1 cellular context compared by ENCODE assay signal in the genomic region with DNA sequence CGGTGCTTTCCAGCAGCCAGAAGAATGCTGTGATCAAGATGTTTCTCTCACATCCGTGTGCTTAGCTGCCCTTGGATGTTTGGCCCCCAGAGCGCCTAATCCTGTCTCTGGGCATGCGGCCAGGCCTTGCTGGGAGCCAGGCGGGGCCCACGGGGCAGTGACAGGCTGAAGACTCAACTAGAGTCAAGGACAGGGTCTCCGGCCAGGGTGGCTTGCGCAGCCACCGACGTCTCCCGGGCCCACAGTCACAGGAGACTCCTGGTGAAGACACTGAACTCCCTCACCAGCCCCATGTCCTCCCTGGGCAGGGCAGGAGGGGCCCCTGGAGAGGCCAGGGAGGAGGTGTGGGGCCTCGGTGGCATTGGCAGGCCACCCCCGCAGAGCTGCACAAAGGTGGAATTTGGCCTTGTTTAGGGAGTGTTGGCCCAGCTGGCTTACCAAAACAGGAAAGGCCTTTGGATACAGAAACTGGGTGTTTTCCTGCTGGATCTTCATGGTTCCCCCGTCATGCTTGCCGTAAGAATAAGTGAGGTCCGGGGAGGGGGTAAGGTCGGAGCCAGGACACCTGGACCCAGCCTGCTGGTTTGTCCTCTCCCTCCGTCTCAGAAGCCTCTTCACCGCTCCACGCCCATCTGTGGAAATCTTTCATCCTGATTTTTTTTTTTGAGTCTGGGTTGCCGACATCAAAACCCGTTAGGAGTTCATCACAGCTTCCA.
TF ChIP-seq lines count a peak whose summit lies in the region.

No MANE protein-coding gene starts in this region.

TF ChIP-seq in HepG2, 621 proteins besides CTCF, POLR2A, EP300 and RAD21 (continued from another document and continues in another):
- TF ChIP-seq, protein P1, sequence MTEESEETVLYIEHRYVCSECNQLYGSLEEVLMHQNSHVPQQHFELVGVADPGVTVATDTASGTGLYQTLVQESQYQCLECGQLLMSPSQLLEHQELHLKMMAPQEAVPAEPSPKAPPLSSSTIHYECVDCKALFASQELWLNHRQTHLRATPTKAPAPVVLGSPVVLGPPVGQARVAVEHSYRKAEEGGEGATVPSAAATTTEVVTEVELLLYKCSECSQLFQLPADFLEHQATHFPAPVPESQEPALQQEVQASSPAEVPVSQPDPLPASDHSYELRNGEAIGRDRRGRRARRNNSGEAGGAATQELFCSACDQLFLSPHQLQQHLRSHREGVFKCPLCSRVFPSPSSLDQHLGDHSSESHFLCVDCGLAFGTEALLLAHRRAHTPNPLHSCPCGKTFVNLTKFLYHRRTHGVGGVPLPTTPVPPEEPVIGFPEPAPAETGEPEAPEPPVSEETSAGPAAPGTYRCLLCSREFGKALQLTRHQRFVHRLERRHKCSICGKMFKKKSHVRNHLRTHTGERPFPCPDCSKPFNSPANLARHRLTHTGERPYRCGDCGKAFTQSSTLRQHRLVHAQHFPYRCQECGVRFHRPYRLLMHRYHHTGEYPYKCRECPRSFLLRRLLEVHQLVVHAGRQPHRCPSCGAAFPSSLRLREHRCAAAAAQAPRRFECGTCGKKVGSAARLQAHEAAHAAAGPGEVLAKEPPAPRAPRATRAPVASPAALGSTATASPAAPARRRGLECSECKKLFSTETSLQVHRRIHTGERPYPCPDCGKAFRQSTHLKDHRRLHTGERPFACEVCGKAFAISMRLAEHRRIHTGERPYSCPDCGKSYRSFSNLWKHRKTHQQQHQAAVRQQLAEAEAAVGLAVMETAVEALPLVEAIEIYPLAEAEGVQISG (CRISPR knock-in tag; IDR thresholded peaks at IDR 0.05): peak; percentile 82
- TF ChIP-seq ZNF205 (CRISPR knock-in tag; IDR thresholded peaks at IDR 0.05) (0 out of 2 replicates have a peak, but pooled peaks have one; percentile 56), ZNF530 (CRISPR knock-in tag; IDR thresholded peaks at IDR 0.05; ENCODE audit: low read depth) (no peak), BRCA1 (CRISPR knock-in tag; IDR thresholded peaks at IDR 0.05) (peak; percentile 62; the same call in 1 of the 2 replicates), HNF4A (CRISPR knock-in tag; IDR thresholded peaks at IDR 0.05) (peak; percentile 88), ZNF781 (CRISPR knock-in tag; IDR thresholded peaks at IDR 0.05; ENCODE audit: borderline replicate concordance, not compliant biosample characterization) (peak; percentile 65), HCFC1 (IDR thresholded peaks at IDR 0.05; ENCODE audit: low read depth, low read length) (no peak), ZNF850 (CRISPR knock-in tag; conservative IDR thresholded peaks at IDR 0.05) (no peak), ZNF550 (CRISPR knock-in tag; IDR thresholded peaks at IDR 0.05; ENCODE audit: borderline replicate concordance) (no peak), ZNF383 (CRISPR knock-in tag; IDR thresholded peaks at IDR 0.05; ENCODE audit: borderline replicate concordance) (no peak), MTA1 (CRISPR knock-in tag; IDR thresholded peaks at IDR 0.05; ENCODE audit: borderline replicate concordance) (peak; percentile 95; the same call in 1 of the 2 replicates), SALL1 (CRISPR knock-in tag; IDR thresholded peaks at IDR 0.05) (peak; percentile 94), ZNF101 (CRISPR knock-in tag; IDR thresholded peaks at IDR 0.05; ENCODE audit: borderline replicate concordance, low read depth) (no peak), ZNF629 (CRISPR knock-in tag; conservative IDR thresholded peaks at IDR 0.05) (peak; percentile 50; the same call in 1 of the 2 replicates), ZNF598 (CRISPR knock-in tag; IDR thresholded peaks at IDR 0.05; ENCODE audit: borderline replicate concordance) (no peak), CC2D1A (CRISPR knock-in tag; IDR thresholded peaks at IDR 0.05) (no peak), ZNF180 (CRISPR knock-in tag; IDR thresholded peaks at IDR 0.05; ENCODE audit: borderline replicate concordance, low read depth) (0 out of 2 replicates have a peak, but pooled peaks have one; percentile 73), ZSCAN22 (CRISPR knock-in tag; IDR thresholded peaks at IDR 0.05) (no peak; the same call in 1 of the 2 replicates), TBX2 (CRISPR knock-in tag; IDR thresholded peaks at IDR 0.05; ENCODE audit: borderline replicate concordance) (peak; percentile 88)
- TF ChIP-seq, protein P2, sequence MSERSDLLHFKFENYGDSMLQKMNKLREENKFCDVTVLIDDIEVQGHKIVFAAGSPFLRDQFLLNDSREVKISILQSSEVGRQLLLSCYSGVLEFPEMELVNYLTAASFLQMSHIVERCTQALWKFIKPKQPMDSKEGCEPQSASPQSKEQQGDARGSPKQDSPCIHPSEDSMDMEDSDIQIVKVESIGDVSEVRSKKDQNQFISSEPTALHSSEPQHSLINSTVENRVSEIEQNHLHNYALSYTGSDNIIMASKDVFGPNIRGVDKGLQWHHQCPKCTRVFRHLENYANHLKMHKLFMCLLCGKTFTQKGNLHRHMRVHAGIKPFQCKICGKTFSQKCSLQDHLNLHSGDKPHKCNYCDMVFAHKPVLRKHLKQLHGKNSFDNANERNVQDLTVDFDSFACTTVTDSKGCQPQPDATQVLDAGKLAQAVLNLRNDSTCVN (CRISPR knock-in tag; IDR thresholded peaks at IDR 0.05; ENCODE audit: borderline replicate concordance): no peak; the same call in 1 of the 2 replicates
- TF ChIP-seq, protein P3, sequence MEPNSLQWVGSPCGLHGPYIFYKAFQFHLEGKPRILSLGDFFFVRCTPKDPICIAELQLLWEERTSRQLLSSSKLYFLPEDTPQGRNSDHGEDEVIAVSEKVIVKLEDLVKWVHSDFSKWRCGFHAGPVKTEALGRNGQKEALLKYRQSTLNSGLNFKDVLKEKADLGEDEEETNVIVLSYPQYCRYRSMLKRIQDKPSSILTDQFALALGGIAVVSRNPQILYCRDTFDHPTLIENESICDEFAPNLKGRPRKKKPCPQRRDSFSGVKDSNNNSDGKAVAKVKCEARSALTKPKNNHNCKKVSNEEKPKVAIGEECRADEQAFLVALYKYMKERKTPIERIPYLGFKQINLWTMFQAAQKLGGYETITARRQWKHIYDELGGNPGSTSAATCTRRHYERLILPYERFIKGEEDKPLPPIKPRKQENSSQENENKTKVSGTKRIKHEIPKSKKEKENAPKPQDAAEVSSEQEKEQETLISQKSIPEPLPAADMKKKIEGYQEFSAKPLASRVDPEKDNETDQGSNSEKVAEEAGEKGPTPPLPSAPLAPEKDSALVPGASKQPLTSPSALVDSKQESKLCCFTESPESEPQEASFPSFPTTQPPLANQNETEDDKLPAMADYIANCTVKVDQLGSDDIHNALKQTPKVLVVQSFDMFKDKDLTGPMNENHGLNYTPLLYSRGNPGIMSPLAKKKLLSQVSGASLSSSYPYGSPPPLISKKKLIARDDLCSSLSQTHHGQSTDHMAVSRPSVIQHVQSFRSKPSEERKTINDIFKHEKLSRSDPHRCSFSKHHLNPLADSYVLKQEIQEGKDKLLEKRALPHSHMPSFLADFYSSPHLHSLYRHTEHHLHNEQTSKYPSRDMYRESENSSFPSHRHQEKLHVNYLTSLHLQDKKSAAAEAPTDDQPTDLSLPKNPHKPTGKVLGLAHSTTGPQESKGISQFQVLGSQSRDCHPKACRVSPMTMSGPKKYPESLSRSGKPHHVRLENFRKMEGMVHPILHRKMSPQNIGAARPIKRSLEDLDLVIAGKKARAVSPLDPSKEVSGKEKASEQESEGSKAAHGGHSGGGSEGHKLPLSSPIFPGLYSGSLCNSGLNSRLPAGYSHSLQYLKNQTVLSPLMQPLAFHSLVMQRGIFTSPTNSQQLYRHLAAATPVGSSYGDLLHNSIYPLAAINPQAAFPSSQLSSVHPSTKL (CRISPR knock-in tag; IDR thresholded peaks at IDR 0.05): peak; percentile 91
- TF ChIP-seq, protein P4, sequence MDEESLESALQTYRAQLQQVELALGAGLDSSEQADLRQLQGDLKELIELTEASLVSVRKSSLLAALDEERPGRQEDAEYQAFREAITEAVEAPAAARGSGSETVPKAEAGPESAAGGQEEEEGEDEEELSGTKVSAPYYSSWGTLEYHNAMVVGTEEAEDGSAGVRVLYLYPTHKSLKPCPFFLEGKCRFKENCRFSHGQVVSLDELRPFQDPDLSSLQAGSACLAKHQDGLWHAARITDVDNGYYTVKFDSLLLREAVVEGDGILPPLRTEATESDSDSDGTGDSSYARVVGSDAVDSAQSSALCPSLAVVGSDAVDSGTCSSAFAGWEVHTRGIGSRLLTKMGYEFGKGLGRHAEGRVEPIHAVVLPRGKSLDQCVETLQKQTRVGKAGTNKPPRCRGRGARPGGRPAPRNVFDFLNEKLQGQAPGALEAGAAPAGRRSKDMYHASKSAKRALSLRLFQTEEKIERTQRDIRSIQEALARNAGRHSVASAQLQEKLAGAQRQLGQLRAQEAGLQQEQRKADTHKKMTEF (CRISPR knock-in tag; IDR thresholded peaks at IDR 0.05): peak; percentile 48
- TF ChIP-seq, protein P5, sequence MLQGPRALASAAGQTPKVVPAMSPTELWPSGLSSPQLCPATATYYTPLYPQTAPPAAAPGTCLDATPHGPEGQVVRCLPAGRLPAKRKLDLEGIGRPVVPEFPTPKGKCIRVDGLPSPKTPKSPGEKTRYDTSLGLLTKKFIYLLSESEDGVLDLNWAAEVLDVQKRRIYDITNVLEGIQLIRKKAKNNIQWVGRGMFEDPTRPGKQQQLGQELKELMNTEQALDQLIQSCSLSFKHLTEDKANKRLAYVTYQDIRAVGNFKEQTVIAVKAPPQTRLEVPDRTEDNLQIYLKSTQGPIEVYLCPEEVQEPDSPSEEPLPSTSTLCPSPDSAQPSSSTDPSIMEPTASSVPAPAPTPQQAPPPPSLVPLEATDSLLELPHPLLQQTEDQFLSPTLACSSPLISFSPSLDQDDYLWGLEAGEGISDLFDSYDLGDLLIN (CRISPR knock-in tag; IDR thresholded peaks at IDR 0.05; ENCODE audit: borderline replicate concordance): peak; percentile 90; the same call in 1 of the 2 replicates
- TF ChIP-seq, protein P6, sequence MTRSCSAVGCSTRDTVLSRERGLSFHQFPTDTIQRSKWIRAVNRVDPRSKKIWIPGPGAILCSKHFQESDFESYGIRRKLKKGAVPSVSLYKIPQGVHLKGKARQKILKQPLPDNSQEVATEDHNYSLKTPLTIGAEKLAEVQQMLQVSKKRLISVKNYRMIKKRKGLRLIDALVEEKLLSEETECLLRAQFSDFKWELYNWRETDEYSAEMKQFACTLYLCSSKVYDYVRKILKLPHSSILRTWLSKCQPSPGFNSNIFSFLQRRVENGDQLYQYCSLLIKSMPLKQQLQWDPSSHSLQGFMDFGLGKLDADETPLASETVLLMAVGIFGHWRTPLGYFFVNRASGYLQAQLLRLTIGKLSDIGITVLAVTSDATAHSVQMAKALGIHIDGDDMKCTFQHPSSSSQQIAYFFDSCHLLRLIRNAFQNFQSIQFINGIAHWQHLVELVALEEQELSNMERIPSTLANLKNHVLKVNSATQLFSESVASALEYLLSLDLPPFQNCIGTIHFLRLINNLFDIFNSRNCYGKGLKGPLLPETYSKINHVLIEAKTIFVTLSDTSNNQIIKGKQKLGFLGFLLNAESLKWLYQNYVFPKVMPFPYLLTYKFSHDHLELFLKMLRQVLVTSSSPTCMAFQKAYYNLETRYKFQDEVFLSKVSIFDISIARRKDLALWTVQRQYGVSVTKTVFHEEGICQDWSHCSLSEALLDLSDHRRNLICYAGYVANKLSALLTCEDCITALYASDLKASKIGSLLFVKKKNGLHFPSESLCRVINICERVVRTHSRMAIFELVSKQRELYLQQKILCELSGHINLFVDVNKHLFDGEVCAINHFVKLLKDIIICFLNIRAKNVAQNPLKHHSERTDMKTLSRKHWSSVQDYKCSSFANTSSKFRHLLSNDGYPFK (CRISPR knock-in tag; IDR thresholded peaks at IDR 0.05; ENCODE audit: borderline replicate concordance): peak; percentile 57; the same call in 1 of the 2 replicates
- TF ChIP-seq, protein P7, sequence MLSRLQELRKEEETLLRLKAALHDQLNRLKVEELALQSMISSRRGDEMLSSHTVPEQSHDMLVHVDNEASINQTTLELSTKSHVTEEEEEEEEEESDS (CRISPR knock-in tag; IDR thresholded peaks at IDR 0.05; ENCODE audit: borderline replicate concordance): no peak
- TF ChIP-seq, protein P8, sequence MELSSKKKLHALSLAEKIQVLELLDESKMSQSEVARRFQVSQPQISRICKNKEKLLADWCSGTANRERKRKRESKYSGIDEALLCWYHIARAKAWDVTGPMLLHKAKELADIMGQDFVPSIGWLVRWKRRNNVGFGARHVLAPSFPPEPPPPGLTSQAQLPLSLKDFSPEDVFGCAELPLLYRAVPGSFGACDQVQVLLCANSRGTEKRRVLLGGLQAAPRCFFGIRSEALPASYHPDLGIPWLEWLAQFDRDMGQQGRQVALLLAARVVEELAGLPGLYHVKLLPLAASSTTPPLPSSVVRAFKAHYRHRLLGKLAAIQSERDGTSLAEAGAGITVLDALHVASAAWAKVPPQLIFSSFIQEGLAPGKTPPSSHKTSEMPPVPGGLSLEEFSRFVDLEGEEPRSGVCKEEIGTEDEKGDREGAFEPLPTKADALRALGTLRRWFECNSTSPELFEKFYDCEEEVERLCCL (CRISPR knock-in tag; IDR thresholded peaks at IDR 0.05; ENCODE audit: borderline replicate concordance): no peak
- TF ChIP-seq, protein P9, sequence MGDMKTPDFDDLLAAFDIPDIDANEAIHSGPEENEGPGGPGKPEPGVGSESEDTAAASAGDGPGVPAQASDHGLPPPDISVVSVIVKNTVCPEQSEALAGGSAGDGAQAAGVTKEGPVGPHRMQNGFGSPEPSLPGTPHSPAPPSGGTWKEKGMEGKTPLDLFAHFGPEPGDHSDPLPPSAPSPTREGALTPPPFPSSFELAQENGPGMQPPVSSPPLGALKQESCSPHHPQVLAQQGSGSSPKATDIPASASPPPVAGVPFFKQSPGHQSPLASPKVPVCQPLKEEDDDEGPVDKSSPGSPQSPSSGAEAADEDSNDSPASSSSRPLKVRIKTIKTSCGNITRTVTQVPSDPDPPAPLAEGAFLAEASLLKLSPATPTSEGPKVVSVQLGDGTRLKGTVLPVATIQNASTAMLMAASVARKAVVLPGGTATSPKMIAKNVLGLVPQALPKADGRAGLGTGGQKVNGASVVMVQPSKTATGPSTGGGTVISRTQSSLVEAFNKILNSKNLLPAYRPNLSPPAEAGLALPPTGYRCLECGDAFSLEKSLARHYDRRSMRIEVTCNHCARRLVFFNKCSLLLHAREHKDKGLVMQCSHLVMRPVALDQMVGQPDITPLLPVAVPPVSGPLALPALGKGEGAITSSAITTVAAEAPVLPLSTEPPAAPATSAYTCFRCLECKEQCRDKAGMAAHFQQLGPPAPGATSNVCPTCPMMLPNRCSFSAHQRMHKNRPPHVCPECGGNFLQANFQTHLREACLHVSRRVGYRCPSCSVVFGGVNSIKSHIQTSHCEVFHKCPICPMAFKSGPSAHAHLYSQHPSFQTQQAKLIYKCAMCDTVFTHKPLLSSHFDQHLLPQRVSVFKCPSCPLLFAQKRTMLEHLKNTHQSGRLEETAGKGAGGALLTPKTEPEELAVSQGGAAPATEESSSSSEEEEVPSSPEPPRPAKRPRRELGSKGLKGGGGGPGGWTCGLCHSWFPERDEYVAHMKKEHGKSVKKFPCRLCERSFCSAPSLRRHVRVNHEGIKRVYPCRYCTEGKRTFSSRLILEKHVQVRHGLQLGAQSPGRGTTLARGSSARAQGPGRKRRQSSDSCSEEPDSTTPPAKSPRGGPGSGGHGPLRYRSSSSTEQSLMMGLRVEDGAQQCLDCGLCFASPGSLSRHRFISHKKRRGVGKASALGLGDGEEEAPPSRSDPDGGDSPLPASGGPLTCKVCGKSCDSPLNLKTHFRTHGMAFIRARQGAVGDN (CRISPR knock-in tag; IDR thresholded peaks at IDR 0.05): peak; percentile 99
